Comparison of ENCODE assay signal across 9 cellular contexts in genomic region chr10:70051878-70052277, GRCh38. TPM values are rescaled to one million over a fixed set of nuclear protein-coding genes. Genes with fewer than 3 reads are reported as not detected.
DNase-seq lines count a peak whose midpoint lies in the region; ATAC-seq and TF ChIP-seq lines count a peak whose summit lies in the region.
"Had no signal": no experiment of that assay in that cellular context is flagged by ENCODE, and none has a peak within 500 bp of the region (broad histone marks: within the 10 kb centered on the region; RNA-seq: fewer than 3 reads in every experiment).

No MANE protein-coding gene starts in this region.

- H4K20me1 ChIP-seq in OCI-LY7 (ENCODE audit: insufficient read depth, low read length) = no peaks in the 10 kb centered on the region

- H3K27ac ChIP-seq in dorsolateral prefrontal cortex (peak overlapping the region in 47 of 59 donors; percentile 39 to 91 (median 80)), OCI-LY7 (ENCODE audit: low read depth, low read length, poor library complexity, severe bottlenecking) (no peak overlapping the region)

- peak overlapping the region; percentile 86 for H3K4me3 ChIP-seq in BE2C (ENCODE audit: low read depth, low read length)
- peak overlapping the region; percentile 87 for H3K4me3 ChIP-seq in LNCaP clone FGC (ENCODE audit: low read depth, low read length)
- H3K4me3 ChIP-seq in dorsolateral prefrontal cortex = peak overlapping the region; percentile 55 to 88 (median 75)
- H3K4me3 ChIP-seq in OCI-LY7 (ENCODE audit: low read depth, low read length, poor library complexity, severe bottlenecking) = no peak overlapping the region

- intact Hi-C loops in dorsolateral prefrontal cortex (cut with DNase I) (no loop called here), OCI-LY7 (cut with micrococcal nuclease; ENCODE audit: unreplicated experiment) (no loop called here)

- no peak for ATAC-seq in HG03457 (IDR thresholded peaks at IDR 0.05; ENCODE audit: unreplicated experiment)
- no peak for ATAC-seq in GM19328 (IDR thresholded peaks at IDR 0.05; ENCODE audit: unreplicated experiment)

- H3K4me2 ChIP-seq in OCI-LY7 (ENCODE audit: low read length) = no peak overlapping the region

- H3K79me2 ChIP-seq in OCI-LY7 (ENCODE audit: insufficient read depth, low read depth, low read length) = no peaks in the 10 kb centered on the region

- no peaks in the 10 kb centered on the region for H3K36me3 ChIP-seq in BE2C
- H3K36me3 ChIP-seq in OCI-LY7 (ENCODE audit: insufficient read depth, low read length) = no peaks in the 10 kb centered on the region

- DNase-seq in BE2C = no peak
- DNase-seq in LNCaP clone FGC (ENCODE audit: low read depth) = no peak
- peak in 1 of 10 donors; percentile 30 for DNase-seq in dorsolateral prefrontal cortex
- no peak for DNase-seq in nephron progenitor cell
- no peak for DNase-seq in OCI-LY7 (ENCODE audit: low spot score)
- DNase-seq in AG20443 (ENCODE audit: low spot score) = no peak
- DNase-seq: effector CD8-positive, alpha-beta T cell had no signal

- H3K9me2 ChIP-seq in OCI-LY7 (ENCODE audit: insufficient read depth, low read length) = no peaks in the 10 kb centered on the region

- H3K27me3 ChIP-seq in BE2C (no peaks in the 10 kb centered on the region), dorsolateral prefrontal cortex (peaks cover 0 to 4% (median 0%) of the 10 kb centered on the region in 45 donors)

- POLR2A ChIA-PET in OCI-LY7 (lab: Charles Lee) = no interaction called here

- no peaks in the 10 kb centered on the region for H3K9me3 ChIP-seq in BE2C
- H3K9me3 ChIP-seq in OCI-LY7 (ENCODE audit: low read length) = no peaks in the 10 kb centered on the region

- H3K27me3 Mint-ChIP-seq in nephron progenitor cell (ENCODE audit: low read depth, poor library complexity) = peaks cover 3% of the 10 kb centered on the region

- peak overlapping the region; percentile 95 for H3K4me3 Mint-ChIP-seq in nephron progenitor cell

- CTCF ChIA-PET in OCI-LY7 (lab: Charles Lee; ENCODE audit: unreplicated experiment) = no interaction called here

- H3K36me3 Mint-ChIP-seq in nephron progenitor cell (ENCODE audit: low read depth) = peaks cover 3% of the 10 kb centered on the region

- H3K4me1 ChIP-seq in BE2C (no peaks in the 10 kb centered on the region), OCI-LY7 (ENCODE audit: insufficient read depth, low read length, poor library complexity, severe bottlenecking) (no peaks in the 10 kb centered on the region)

- TF ChIP-seq CTCF in BE2C (IDR thresholded peaks at IDR 0.05; ENCODE audit: low read depth, low read length) (no peak), LNCaP clone FGC (IDR thresholded peaks at IDR 0.05; ENCODE audit: control insufficient read depth, extremely low read depth, insufficient read depth) (no peak), dorsolateral prefrontal cortex (IDR thresholded peaks at IDR 0.05 in 54 of 56, conservative IDR thresholded peaks at IDR 0.05 in 2 of 56; ENCODE audit: low read depth in 1 of 56, partially characterized antibody in 56 of 56) (no peak), nephron progenitor cell (IDR thresholded peaks at IDR 0.05) (no peak), OCI-LY7 (conservative IDR thresholded peaks at IDR 0.05; ENCODE audit: low read length) (no peak)

- BruUV-seq in OCI-LY7 (replicated peaks; lab: Mats Ljungman, UMichigan) = no TSS peak

- H3K9me3 Mint-ChIP-seq in nephron progenitor cell = no peaks in the 10 kb centered on the region

- H2AFZ ChIP-seq in OCI-LY7 (ENCODE audit: low read length) = no peak overlapping the region

- H3K4me1 Mint-ChIP-seq in nephron progenitor cell = peaks cover 66% of the 10 kb centered on the region

- H3K27ac Mint-ChIP-seq in nephron progenitor cell = peak overlapping the region; percentile 99

RNA-seq across cellular contexts. Expression of gene MACROH2A2, which starts 0.8 kb away (rescaled TPM):
- 50.0 TPM for polyA plus RNA-seq in BE2C (2012; ENCODE audit: insufficient read depth, insufficient read length, low read depth)
- total RNA-seq in dorsolateral prefrontal cortex (10 to 100 TPM in 57 of 120 experiments, 1 to 10 TPM in 63; 5.9 to 17.4 (median 9.8) TPM), OCI-LY7 (2022) (not detected in 2 replicates)
- total RNA-seq in OCI-LY7 (2014; rRNA removed; shearing (Covaris generic)) = not detected in 2 replicates

Comparison
In these comparisons a context has a peak if more than half of its experiments do, and no peak if none do; other contexts are left out.
1. RNA of gene MACROH2A2, which starts 0.8 kb away (total RNA-seq): 5.9 to 17.4 TPM in dorsolateral prefrontal cortex; not detected in OCI-LY7; every median in the first group is over 4 times any median in the second.